In genomic region chr1:62784509-62785365, GRCh38 we compare ENCODE assay signal across 8 cellular contexts. TPM values are rescaled to one million over a fixed set of nuclear protein-coding genes. Genes with fewer than 3 reads are reported as not detected.
DNase-seq lines count a peak whose midpoint lies in the region; ATAC-seq and TF ChIP-seq lines count a peak whose summit lies in the region.

No MANE protein-coding gene starts in this region.

- H3K27me3 ChIP-seq in A673 (replicated peaks; ENCODE audit: insufficient read depth, low read depth, low read length, poor library complexity) (no peaks in the 10 kb centered on the region), esophagus (ENCODE audit: control insufficient read depth in 1 of 2, insufficient read depth in 2 of 2, low read length in 2 of 2) (no peaks in the 10 kb centered on the region), osteoblast (ENCODE audit: insufficient read depth, low read length) (no peaks in the 10 kb centered on the region)

- H3K27ac ChIP-seq in A673 (ENCODE audit: low read depth, low read length, poor library complexity, severe bottlenecking): peak overlapping the region; percentile 86
- peak overlapping the region; percentile 68 for H3K27ac ChIP-seq in OCI-LY7 (ENCODE audit: low read depth, low read length, poor library complexity, severe bottlenecking)
- H3K27ac ChIP-seq in esophagus (ENCODE audit: low read depth in 2 of 2, low read length in 1 of 2): peak overlapping the region in 1 of 2 donors; percentile 99
- H3K27ac ChIP-seq in osteoblast (ENCODE audit: low read depth, low read length): peak overlapping the region; percentile 97

- no peak overlapping the region for H3K27ac Mint-ChIP-seq in CD14-positive monocyte

- ATAC-seq in GM18499 (IDR thresholded peaks at IDR 0.05; ENCODE audit: insufficient read depth, unreplicated experiment): peak; percentile 5
- ATAC-seq in HG02970 (IDR thresholded peaks at IDR 0.05; ENCODE audit: low FRiP score, unreplicated experiment): peak; percentile 17

- H3K4me2 ChIP-seq in OCI-LY7 (ENCODE audit: low read length): peak overlapping the region; percentile 89
- peak overlapping the region; percentile 96 for H3K4me2 ChIP-seq in osteoblast (ENCODE audit: insufficient read depth, low read length)

- WGBS in esophagus, 2 donors: 8 to 12% methylated on average over 12 of the region's 12 CpGs

- H4K20me1 ChIP-seq in OCI-LY7 (ENCODE audit: insufficient read depth, low read length) (0 out of 2 replicates have a peak, but pooled peaks cover 3% of the 10 kb centered on the region), osteoblast (ENCODE audit: insufficient read depth, low read length) (no peaks in the 10 kb centered on the region)

- BruUV-seq in A673 (replicated peaks; lab: Mats Ljungman, UMichigan) (TSS peak; percentile 86), OCI-LY7 (replicated peaks; lab: Mats Ljungman, UMichigan) (TSS peak; percentile 88)

- TF ChIP-seq CTCF in A673 (conservative IDR thresholded peaks at IDR 0.05; ENCODE audit: low read depth, low read length) (no peak), OCI-LY7 (conservative IDR thresholded peaks at IDR 0.05; ENCODE audit: low read length) (no peak), osteoblast (IDR thresholded peaks at IDR 0.05; ENCODE audit: extremely low read depth, low read depth, low read length) (no peak), CD14-positive monocyte (IDR thresholded peaks at IDR 0.05) (no peak)

- intact Hi-C loops in A673 (cut with micrococcal nuclease; ENCODE audit: unreplicated experiment) (no loop called here), OCI-LY7 (cut with micrococcal nuclease; ENCODE audit: unreplicated experiment) (loop anchor here (2.0 kb wide), 1 partner anchor 16 kb away; no protein-coding TSS in a partner anchor), CD14-positive monocyte (cut with micrococcal nuclease) (loop anchor here (5.0 kb wide), 1 partner anchor 347 kb away; the partner anchor contains the start of gene USP1 (in 2 of the 2))

- H3K36me3 Mint-ChIP-seq in CD14-positive monocyte: peaks cover 0 to 6% of the 10 kb centered on the region in 2 donors

- H2AFZ ChIP-seq in OCI-LY7 (ENCODE audit: low read length): peak overlapping the region; percentile 92
- peak overlapping the region; percentile 98 for H2AFZ ChIP-seq in osteoblast (ENCODE audit: low read length)

- DNase-seq in A673 (ENCODE audit: low spot score) (peak; percentile 12), OCI-LY7 (ENCODE audit: low spot score) (peak; percentile 13), osteoblast (ENCODE audit: insufficient read length, low spot score, missing footprints) (peak; percentile 80), HPDE6-E6E7 (ENCODE audit: extremely low spot score) (no peak), CD14-positive monocyte (ENCODE audit: low spot score) (no peak)

- POLR2A ChIA-PET in A673 (lab: Charles Lee; ENCODE audit: low non-redundant PET) (interaction anchor here (0.5 kb wide), 1 partner anchor 788 kb away, joined by 6 read pairs; no protein-coding TSS in a partner anchor), OCI-LY7 (lab: Charles Lee) (interaction anchor here (0.6 to 1.3 kb wide), 5 partner anchors 21 to 129 kb away, joined by 3 to 6 read pairs (median 3); no protein-coding TSS in a partner anchor)

- H3K79me2 ChIP-seq in OCI-LY7 (ENCODE audit: insufficient read depth, low read depth, low read length) (peaks cover 41% of the 10 kb centered on the region), osteoblast (ENCODE audit: insufficient read depth, low read length) (peaks cover 13% of the 10 kb centered on the region)

- no peak overlapping the region for H3K4me3 Mint-ChIP-seq in CD14-positive monocyte

- no peaks in the 10 kb centered on the region for H3K9me2 ChIP-seq in OCI-LY7 (ENCODE audit: insufficient read depth, low read length)

- CTCF ChIA-PET in A673 (lab: Charles Lee) (no interaction called here), OCI-LY7 (lab: Charles Lee; ENCODE audit: unreplicated experiment) (no interaction called here)

- peaks cover 11% of the 10 kb centered on the region for H3K4me1 ChIP-seq in A673 (ENCODE audit: insufficient read depth, low read length, poor library complexity, severe bottlenecking)
- peaks cover 12% of the 10 kb centered on the region for H3K4me1 ChIP-seq in OCI-LY7 (ENCODE audit: insufficient read depth, low read length, poor library complexity, severe bottlenecking)
- H3K4me1 ChIP-seq in esophagus (ENCODE audit: control insufficient read depth in 2 of 2, insufficient read depth in 2 of 2, low read length in 1 of 2): no peaks in the 10 kb centered on the region
- H3K4me1 ChIP-seq in osteoblast (ENCODE audit: insufficient read depth, low read length): peaks cover 15% of the 10 kb centered on the region

- no peaks in the 10 kb centered on the region for H3K36me3 ChIP-seq in A673 (ENCODE audit: insufficient read depth, low read length, poor library complexity, severe bottlenecking)
- no peaks in the 10 kb centered on the region for H3K36me3 ChIP-seq in OCI-LY7 (ENCODE audit: insufficient read depth, low read length)
- H3K36me3 ChIP-seq in esophagus (ENCODE audit: control insufficient read depth in 2 of 2, insufficient read depth in 2 of 2, low read length in 1 of 2): no peaks in the 10 kb centered on the region
- H3K36me3 ChIP-seq in osteoblast (ENCODE audit: insufficient read depth, low read length): no peaks in the 10 kb centered on the region

- H3K4me3 ChIP-seq in A673 (ENCODE audit: low read depth, low read length, poor library complexity, severe bottlenecking): peak overlapping the region; percentile 70
- H3K4me3 ChIP-seq in OCI-LY7 (ENCODE audit: low read depth, low read length, poor library complexity, severe bottlenecking): peak overlapping the region; percentile 89
- peak overlapping the region; percentile 61 to 90 for H3K4me3 ChIP-seq in esophagus (ENCODE audit: low read depth in 1 of 2, low read length in 2 of 2)
- peak overlapping the region; percentile 100 for H3K4me3 ChIP-seq in osteoblast (ENCODE audit: insufficient read depth, low read length)

- H3K9me3 ChIP-seq in A673 (ENCODE audit: low read depth, low read length, poor library complexity, severe bottlenecking): no peaks in the 10 kb centered on the region
- H3K9me3 ChIP-seq in OCI-LY7 (ENCODE audit: low read length): no peaks in the 10 kb centered on the region
- H3K9me3 ChIP-seq in esophagus (ENCODE audit: control insufficient read depth in 2 of 2, insufficient read depth in 1 of 2, low read depth in 1 of 2, low read length in 1 of 2): no peaks in the 10 kb centered on the region
- no peaks in the 10 kb centered on the region for H3K9me3 ChIP-seq in osteoblast (ENCODE audit: low read depth, low read length)

- peaks cover 0 to 3% (median 0%) of the 10 kb centered on the region in 7 donors for H3K9me3 Mint-ChIP-seq in CD14-positive monocyte

- peaks cover 22% of the 10 kb centered on the region for H3K4me1 Mint-ChIP-seq in CD14-positive monocyte

- peaks cover 0 to 6% (median 2%) of the 10 kb centered on the region in 3 donors for H3K27me3 Mint-ChIP-seq in CD14-positive monocyte (ENCODE audit: low read depth in 3 of 3)

RNA-seq across cellular contexts. Expression of gene ATG4C, which starts 0.8 kb away (rescaled TPM):
- 14.4 and 15.1 TPM in 2 replicates for total RNA-seq in A673 (2021)
- 7.3 and 16.0 TPM in 2 replicates for total RNA-seq in OCI-LY7 (2014; rRNA removed; shearing (Covaris generic))
- total RNA-seq in OCI-LY7 (2022): 15.2 and 18.4 TPM in 2 replicates
- polyA plus RNA-seq in esophagus: 1 to 10 TPM; 1.7 to 3.0 TPM
- 5.8 and 9.4 TPM in 2 replicates for total RNA-seq in osteoblast
- polyA plus RNA-seq in CD14-positive monocyte: 10 to 100 TPM; 17.5 to 19.1 TPM

Comparison
In these comparisons a context has a peak if more than half of its experiments do, and no peak if none do; other contexts are left out.
1. DNase-seq: peak in A673 (single experiment), OCI-LY7 (single experiment) and osteoblast (single experiment); none in HPDE6-E6E7 (single experiment) and CD14-positive monocyte (single experiment).
2. Peak in every context shown above with its lines, with median percentiles within 50 percentile points of each other: H3K4me3 ChIP-seq.